Comparison of ENCODE assay signal across 1 cellular context in genomic region chr1:172531846-172532699, GRCh38.
TF ChIP-seq lines count a peak whose summit lies in the region.

No MANE protein-coding gene starts in this region.

TF ChIP-seq in K562, 482 proteins besides CTCF, POLR2A, EP300 and RAD21 (continued from another document and continues in another):
- TF ChIP-seq, protein P1, sequence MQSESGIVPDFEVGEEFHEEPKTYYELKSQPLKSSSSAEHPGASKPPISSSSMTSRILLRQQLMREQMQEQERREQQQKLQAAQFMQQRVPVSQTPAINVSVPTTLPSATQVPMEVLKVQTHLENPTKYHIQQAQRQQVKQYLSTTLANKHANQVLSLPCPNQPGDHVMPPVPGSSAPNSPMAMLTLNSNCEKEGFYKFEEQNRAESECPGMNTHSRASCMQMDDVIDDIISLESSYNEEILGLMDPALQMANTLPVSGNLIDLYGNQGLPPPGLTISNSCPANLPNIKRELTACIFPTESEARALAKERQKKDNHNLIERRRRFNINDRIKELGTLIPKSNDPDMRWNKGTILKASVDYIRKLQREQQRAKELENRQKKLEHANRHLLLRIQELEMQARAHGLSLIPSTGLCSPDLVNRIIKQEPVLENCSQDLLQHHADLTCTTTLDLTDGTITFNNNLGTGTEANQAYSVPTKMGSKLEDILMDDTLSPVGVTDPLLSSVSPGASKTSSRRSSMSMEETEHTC (IDR thresholded peaks at IDR 0.05) = no peak
- TF ChIP-seq RFX7 (CRISPR knock-in tag; IDR thresholded peaks at IDR 0.05) = no peak
- no peak; the same call in 1 of the 2 replicates for TF ChIP-seq ZNF41 (CRISPR knock-in tag; conservative IDR thresholded peaks at IDR 0.05)
- TF ChIP-seq E4F1 (CRISPR knock-in tag; IDR thresholded peaks at IDR 0.05; ENCODE audit: borderline replicate concordance) = no peak
- no peak for TF ChIP-seq CBX8 (IDR thresholded peaks at IDR 0.05; ENCODE audit: borderline replicate concordance, extremely low read depth, low read depth, low read length, poor library complexity, severe bottlenecking)
- TF ChIP-seq BMI1 (IDR thresholded peaks at IDR 0.05; ENCODE audit: low read length) = 0 out of 2 replicates have a peak, but pooled peaks have one; percentile 13
- no peak for TF ChIP-seq FIP1L1 (IDR thresholded peaks at IDR 0.05; ENCODE audit: low read depth, low read length, poor library complexity, severe bottlenecking)
- TF ChIP-seq ZBTB8A (IDR thresholded peaks at IDR 0.05; ENCODE audit: partially characterized antibody) = no peak
- no peak for TF ChIP-seq PRMT5 (CRISPR knock-in tag; IDR thresholded peaks at IDR 0.05)
- TF ChIP-seq BHLHE40 (IDR thresholded peaks at IDR 0.05; ENCODE audit: low read length) = peak; percentile 80
- TF ChIP-seq, protein P2, sequence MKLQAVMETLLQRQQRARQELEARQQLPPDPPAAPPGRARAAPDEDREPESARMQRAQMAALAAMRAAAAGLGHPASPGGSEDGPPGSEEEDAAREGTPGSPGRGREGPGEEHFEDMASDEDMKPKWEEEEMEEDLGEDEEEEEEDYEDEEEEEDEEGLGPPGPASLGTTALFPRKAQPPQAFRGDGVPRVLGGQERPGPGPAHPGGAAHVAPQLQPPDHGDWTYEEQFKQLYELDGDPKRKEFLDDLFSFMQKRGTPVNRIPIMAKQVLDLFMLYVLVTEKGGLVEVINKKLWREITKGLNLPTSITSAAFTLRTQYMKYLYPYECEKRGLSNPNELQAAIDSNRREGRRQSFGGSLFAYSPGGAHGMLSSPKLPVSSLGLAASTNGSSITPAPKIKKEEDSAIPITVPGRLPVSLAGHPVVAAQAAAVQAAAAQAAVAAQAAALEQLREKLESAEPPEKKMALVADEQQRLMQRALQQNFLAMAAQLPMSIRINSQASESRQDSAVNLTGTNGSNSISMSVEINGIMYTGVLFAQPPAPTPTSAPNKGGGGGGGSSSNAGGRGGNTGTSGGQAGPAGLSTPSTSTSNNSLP (IDR thresholded peaks at IDR 0.05; ENCODE audit: borderline replicate concordance, low read depth, low read length) = 0 out of 2 replicates have a peak, but pooled peaks have one; percentile 4
- TF ChIP-seq THRAP3 (IDR thresholded peaks at IDR 0.05; ENCODE audit: borderline replicate concordance) = no peak
- TF ChIP-seq CTBP1 (IDR thresholded peaks at IDR 0.05; ENCODE audit: borderline replicate concordance) = peak; percentile 10; the same call in 1 of the 2 replicates
- TF ChIP-seq HIVEP1 (CRISPR knock-in tag; IDR thresholded peaks at IDR 0.05) = no peak
- no peak for TF ChIP-seq EWSR1 (IDR thresholded peaks at IDR 0.05; ENCODE audit: borderline replicate concordance, low read depth, partially characterized antibody)
- peak; percentile 11; the same call in 1 of the 2 replicates for TF ChIP-seq MEF2D (tag; conservative IDR thresholded peaks at IDR 0.05; ENCODE audit: low read depth)
- peak; percentile 76 to 90; a peak in 3 of 4 replicates for TF ChIP-seq ARNT (IDR thresholded peaks at IDR 0.05)
- TF ChIP-seq U2AF2 (optimal IDR thresholded peaks at IDR 0.05; ENCODE audit: low read depth, low read length) = no peak
- TF ChIP-seq SMAD1 (IDR thresholded peaks at IDR 0.05; ENCODE audit: low read depth, low read length, partially characterized antibody) = peak; percentile 69
- TF ChIP-seq, protein P3, sequence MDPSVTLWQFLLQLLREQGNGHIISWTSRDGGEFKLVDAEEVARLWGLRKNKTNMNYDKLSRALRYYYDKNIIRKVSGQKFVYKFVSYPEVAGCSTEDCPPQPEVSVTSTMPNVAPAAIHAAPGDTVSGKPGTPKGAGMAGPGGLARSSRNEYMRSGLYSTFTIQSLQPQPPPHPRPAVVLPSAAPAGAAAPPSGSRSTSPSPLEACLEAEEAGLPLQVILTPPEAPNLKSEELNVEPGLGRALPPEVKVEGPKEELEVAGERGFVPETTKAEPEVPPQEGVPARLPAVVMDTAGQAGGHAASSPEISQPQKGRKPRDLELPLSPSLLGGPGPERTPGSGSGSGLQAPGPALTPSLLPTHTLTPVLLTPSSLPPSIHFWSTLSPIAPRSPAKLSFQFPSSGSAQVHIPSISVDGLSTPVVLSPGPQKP (CRISPR knock-in tag; IDR thresholded peaks at IDR 0.05) = no peak
- no peak for TF ChIP-seq TSC22D4 (tag; IDR thresholded peaks at IDR 0.05)
- TF ChIP-seq NFIX (CRISPR knock-in tag; IDR thresholded peaks at IDR 0.05; ENCODE audit: low read depth) = no peak
- no peak for TF ChIP-seq PURB (CRISPR knock-in tag; IDR thresholded peaks at IDR 0.05; ENCODE audit: low read depth)
- TF ChIP-seq, protein P4, sequence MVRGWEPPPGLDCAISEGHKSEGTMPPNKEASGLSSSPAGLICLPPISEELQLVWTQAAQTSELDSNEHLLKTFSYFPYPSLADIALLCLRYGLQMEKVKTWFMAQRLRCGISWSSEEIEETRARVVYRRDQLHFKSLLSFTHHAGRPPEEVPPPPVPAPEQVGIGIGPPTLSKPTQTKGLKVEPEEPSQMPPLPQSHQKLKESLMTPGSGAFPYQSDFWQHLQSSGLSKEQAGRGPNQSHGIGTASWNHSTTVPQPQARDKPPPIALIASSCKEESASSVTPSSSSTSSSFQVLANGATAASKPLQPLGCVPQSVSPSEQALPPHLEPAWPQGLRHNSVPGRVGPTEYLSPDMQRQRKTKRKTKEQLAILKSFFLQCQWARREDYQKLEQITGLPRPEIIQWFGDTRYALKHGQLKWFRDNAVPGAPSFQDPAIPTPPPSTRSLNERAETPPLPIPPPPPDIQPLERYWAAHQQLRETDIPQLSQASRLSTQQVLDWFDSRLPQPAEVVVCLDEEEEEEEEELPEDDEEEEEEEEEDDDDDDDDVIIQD (CRISPR knock-in tag; IDR thresholded peaks at IDR 0.05) = no peak
- TF ChIP-seq SMARCC2 (IDR thresholded peaks at IDR 0.05; ENCODE audit: low read depth) = no peak; the same call in none of the 2 replicates
- TF ChIP-seq MEIS2 (IDR thresholded peaks at IDR 0.05; ENCODE audit: partially characterized antibody) = no peak
- peak; percentile 42; the same call in 1 of the 2 replicates for TF ChIP-seq FOXP1 (CRISPR knock-in tag; IDR thresholded peaks at IDR 0.05)
- peak; percentile 81 for TF ChIP-seq ZBTB12 (CRISPR knock-in tag; IDR thresholded peaks at IDR 0.05)
- no peak for TF ChIP-seq ZNF282 (CRISPR knock-in tag; IDR thresholded peaks at IDR 0.05)
- TF ChIP-seq VEZF1 (CRISPR knock-in tag; IDR thresholded peaks at IDR 0.05) = no peak
- TF ChIP-seq ZNF263 (CRISPR knock-in tag; IDR thresholded peaks at IDR 0.05; ENCODE audit: borderline replicate concordance) = no peak
- peak; percentile 87 for TF ChIP-seq TAF1 (IDR thresholded peaks at IDR 0.05; ENCODE audit: control insufficient read depth, extremely low read depth, insufficient read depth, low read length, severe bottlenecking)
- TF ChIP-seq REST (CRISPR knock-in tag; IDR thresholded peaks at IDR 0.05; ENCODE audit: low read depth) = peak; percentile 35; the same call in 1 of the 2 replicates
- TF ChIP-seq DNMT1 (IDR thresholded peaks at IDR 0.05) = no peak
- TF ChIP-seq TFE3 (CRISPR knock-in tag; IDR thresholded peaks at IDR 0.05) = no peak
- peak; percentile 64 for TF ChIP-seq ZNF354B (CRISPR knock-in tag; IDR thresholded peaks at IDR 0.05)
- TF ChIP-seq ZNF668 (CRISPR knock-in tag; IDR thresholded peaks at IDR 0.05) = peak; percentile 64; the same call in 1 of the 2 replicates
- no peak for TF ChIP-seq SAFB (IDR thresholded peaks at IDR 0.05; ENCODE audit: borderline replicate concordance, low read depth, low read length)
- TF ChIP-seq CCAR2 (IDR thresholded peaks at IDR 0.05; ENCODE audit: low read depth, low read length) = no peak
- no peak for TF ChIP-seq CHD1 (IDR thresholded peaks at IDR 0.05; ENCODE audit: low read length)
- TF ChIP-seq SAFB2 (IDR thresholded peaks at IDR 0.05; ENCODE audit: borderline replicate concordance, low read depth, low read length, severe bottlenecking) = no peak
- TF ChIP-seq JUND (IDR thresholded peaks at IDR 0.05; ENCODE audit: borderline replicate concordance, low read depth, low read length) = peak; percentile 84
- no peak; the same call in 1 of the 3 replicates for TF ChIP-seq JUND (tag; IDR thresholded peaks at IDR 0.05; ENCODE audit: borderline replicate concordance, low read depth, low read length)
- no peak for TF ChIP-seq ZNF184 (CRISPR knock-in tag; IDR thresholded peaks at IDR 0.05)
- TF ChIP-seq MYC (IDR thresholded peaks at IDR 0.05; ENCODE audit: low read depth, low read length) = peak; percentile 57
- TF ChIP-seq MYC (CRISPR knock-in tag; IDR thresholded peaks at IDR 0.05; ENCODE audit: borderline replicate concordance, low read depth) = no peak
- TF ChIP-seq ARID3B (CRISPR knock-in tag; IDR thresholded peaks at IDR 0.05; ENCODE audit: borderline replicate concordance) = no peak
- no peak for TF ChIP-seq RUNX1 (IDR thresholded peaks at IDR 0.05; ENCODE audit: low read depth)
